Comparison of ENCODE assay signal across 1 cellular context in the genomic region with DNA sequence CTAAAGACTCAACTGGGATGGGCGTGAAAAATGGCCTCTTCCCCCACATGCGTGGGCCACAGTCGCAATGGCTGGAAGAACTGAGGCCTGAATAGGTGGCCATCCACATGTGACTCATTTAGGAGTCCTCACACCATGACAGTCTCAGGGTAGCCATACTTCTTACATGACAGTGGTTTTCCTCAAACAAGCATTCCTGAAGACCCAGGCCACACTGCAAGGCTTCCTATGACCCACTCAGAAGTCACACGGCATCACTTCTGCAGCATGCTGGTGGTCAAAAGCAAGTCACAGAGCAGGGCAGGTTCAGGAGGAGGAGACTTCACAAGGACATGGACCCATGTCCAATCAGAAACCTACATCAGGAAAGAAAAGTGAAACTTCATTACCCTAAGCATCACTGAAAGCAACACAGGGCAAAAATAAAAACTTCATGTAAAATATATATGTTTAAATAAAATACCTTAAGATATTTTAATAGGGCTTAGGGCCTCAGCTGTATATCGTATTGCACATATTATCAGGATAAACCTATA.
TF ChIP-seq lines count a peak whose summit lies in the region.

No MANE protein-coding gene starts in this region.

TF ChIP-seq in K562, 482 proteins besides CTCF, POLR2A, EP300 and RAD21 (continued from another document):
- TF ChIP-seq ZNF311 (CRISPR knock-in tag; IDR thresholded peaks at IDR 0.05) (peak; percentile 33; the same call in 1 of the 2 replicates), SRSF1 (IDR thresholded peaks at IDR 0.05; ENCODE audit: low read depth, low read length) (no peak), ZNF76 (CRISPR knock-in tag; IDR thresholded peaks at IDR 0.05; ENCODE audit: borderline replicate concordance) (peak; percentile 75; the same call in 1 of the 2 replicates)
- TF ChIP-seq, protein P1, sequence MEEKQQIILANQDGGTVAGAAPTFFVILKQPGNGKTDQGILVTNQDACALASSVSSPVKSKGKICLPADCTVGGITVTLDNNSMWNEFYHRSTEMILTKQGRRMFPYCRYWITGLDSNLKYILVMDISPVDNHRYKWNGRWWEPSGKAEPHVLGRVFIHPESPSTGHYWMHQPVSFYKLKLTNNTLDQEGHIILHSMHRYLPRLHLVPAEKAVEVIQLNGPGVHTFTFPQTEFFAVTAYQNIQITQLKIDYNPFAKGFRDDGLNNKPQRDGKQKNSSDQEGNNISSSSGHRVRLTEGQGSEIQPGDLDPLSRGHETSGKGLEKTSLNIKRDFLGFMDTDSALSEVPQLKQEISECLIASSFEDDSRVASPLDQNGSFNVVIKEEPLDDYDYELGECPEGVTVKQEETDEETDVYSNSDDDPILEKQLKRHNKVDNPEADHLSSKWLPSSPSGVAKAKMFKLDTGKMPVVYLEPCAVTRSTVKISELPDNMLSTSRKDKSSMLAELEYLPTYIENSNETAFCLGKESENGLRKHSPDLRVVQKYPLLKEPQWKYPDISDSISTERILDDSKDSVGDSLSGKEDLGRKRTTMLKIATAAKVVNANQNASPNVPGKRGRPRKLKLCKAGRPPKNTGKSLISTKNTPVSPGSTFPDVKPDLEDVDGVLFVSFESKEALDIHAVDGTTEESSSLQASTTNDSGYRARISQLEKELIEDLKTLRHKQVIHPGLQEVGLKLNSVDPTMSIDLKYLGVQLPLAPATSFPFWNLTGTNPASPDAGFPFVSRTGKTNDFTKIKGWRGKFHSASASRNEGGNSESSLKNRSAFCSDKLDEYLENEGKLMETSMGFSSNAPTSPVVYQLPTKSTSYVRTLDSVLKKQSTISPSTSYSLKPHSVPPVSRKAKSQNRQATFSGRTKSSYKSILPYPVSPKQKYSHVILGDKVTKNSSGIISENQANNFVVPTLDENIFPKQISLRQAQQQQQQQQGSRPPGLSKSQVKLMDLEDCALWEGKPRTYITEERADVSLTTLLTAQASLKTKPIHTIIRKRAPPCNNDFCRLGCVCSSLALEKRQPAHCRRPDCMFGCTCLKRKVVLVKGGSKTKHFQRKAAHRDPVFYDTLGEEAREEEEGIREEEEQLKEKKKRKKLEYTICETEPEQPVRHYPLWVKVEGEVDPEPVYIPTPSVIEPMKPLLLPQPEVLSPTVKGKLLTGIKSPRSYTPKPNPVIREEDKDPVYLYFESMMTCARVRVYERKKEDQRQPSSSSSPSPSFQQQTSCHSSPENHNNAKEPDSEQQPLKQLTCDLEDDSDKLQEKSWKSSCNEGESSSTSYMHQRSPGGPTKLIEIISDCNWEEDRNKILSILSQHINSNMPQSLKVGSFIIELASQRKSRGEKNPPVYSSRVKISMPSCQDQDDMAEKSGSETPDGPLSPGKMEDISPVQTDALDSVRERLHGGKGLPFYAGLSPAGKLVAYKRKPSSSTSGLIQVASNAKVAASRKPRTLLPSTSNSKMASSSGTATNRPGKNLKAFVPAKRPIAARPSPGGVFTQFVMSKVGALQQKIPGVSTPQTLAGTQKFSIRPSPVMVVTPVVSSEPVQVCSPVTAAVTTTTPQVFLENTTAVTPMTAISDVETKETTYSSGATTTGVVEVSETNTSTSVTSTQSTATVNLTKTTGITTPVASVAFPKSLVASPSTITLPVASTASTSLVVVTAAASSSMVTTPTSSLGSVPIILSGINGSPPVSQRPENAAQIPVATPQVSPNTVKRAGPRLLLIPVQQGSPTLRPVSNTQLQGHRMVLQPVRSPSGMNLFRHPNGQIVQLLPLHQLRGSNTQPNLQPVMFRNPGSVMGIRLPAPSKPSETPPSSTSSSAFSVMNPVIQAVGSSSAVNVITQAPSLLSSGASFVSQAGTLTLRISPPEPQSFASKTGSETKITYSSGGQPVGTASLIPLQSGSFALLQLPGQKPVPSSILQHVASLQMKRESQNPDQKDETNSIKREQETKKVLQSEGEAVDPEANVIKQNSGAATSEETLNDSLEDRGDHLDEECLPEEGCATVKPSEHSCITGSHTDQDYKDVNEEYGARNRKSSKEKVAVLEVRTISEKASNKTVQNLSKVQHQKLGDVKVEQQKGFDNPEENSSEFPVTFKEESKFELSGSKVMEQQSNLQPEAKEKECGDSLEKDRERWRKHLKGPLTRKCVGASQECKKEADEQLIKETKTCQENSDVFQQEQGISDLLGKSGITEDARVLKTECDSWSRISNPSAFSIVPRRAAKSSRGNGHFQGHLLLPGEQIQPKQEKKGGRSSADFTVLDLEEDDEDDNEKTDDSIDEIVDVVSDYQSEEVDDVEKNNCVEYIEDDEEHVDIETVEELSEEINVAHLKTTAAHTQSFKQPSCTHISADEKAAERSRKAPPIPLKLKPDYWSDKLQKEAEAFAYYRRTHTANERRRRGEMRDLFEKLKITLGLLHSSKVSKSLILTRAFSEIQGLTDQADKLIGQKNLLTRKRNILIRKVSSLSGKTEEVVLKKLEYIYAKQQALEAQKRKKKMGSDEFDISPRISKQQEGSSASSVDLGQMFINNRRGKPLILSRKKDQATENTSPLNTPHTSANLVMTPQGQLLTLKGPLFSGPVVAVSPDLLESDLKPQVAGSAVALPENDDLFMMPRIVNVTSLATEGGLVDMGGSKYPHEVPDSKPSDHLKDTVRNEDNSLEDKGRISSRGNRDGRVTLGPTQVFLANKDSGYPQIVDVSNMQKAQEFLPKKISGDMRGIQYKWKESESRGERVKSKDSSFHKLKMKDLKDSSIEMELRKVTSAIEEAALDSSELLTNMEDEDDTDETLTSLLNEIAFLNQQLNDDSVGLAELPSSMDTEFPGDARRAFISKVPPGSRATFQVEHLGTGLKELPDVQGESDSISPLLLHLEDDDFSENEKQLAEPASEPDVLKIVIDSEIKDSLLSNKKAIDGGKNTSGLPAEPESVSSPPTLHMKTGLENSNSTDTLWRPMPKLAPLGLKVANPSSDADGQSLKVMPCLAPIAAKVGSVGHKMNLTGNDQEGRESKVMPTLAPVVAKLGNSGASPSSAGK (IDR thresholded peaks at IDR 0.05): peak; percentile 58
- TF ChIP-seq, protein P2, sequence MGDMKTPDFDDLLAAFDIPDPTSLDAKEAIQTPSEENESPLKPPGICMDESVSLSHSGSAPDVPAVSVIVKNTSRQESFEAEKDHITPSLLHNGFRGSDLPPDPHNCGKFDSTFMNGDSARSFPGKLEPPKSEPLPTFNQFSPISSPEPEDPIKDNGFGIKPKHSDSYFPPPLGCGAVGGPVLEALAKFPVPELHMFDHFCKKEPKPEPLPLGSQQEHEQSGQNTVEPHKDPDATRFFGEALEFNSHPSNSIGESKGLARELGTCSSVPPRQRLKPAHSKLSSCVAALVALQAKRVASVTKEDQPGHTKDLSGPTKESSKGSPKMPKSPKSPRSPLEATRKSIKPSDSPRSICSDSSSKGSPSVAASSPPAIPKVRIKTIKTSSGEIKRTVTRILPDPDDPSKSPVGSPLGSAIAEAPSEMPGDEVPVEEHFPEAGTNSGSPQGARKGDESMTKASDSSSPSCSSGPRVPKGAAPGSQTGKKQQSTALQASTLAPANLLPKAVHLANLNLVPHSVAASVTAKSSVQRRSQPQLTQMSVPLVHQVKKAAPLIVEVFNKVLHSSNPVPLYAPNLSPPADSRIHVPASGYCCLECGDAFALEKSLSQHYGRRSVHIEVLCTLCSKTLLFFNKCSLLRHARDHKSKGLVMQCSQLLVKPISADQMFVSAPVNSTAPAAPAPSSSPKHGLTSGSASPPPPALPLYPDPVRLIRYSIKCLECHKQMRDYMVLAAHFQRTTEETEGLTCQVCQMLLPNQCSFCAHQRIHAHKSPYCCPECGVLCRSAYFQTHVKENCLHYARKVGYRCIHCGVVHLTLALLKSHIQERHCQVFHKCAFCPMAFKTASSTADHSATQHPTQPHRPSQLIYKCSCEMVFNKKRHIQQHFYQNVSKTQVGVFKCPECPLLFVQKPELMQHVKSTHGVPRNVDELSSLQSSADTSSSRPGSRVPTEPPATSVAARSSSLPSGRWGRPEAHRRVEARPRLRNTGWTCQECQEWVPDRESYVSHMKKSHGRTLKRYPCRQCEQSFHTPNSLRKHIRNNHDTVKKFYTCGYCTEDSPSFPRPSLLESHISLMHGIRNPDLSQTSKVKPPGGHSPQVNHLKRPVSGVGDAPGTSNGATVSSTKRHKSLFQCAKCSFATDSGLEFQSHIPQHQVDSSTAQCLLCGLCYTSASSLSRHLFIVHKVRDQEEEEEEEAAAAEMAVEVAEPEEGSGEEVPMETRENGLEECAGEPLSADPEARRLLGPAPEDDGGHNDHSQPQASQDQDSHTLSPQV (IDR thresholded peaks at IDR 0.05): peak; percentile 60
